In genomic region chr6:163748036-163748435, GRCh38 we compare ENCODE assay signal across 16 cellular contexts.
DNase-seq lines count a peak whose midpoint lies in the region; ATAC-seq, FAIRE-seq and TF ChIP-seq lines count a peak whose summit lies in the region.
"Had no signal": no experiment of that assay in that cellular context is flagged by ENCODE, and none has a peak within 500 bp of the region (broad histone marks: within the 10 kb centered on the region; RNA-seq: fewer than 3 reads in every experiment).

No MANE protein-coding gene starts in this region.

- H3K9me3 Mint-ChIP-seq in CD8-positive, alpha-beta T cell, result no peaks in the 10 kb centered on the region
- H3K9me3 Mint-ChIP-seq in progenitor cell of endocrine pancreas (ENCODE audit: low read depth), result no peaks in the 10 kb centered on the region

- H3K27ac ChIP-seq in heart left ventricle, result peak overlapping the region in 8 of 12 donors; percentile 61 to 87 (median 80)
- H3K27ac ChIP-seq in CD8-positive, alpha-beta T cell (ENCODE audit: low read depth, low read length), result no peak overlapping the region
- H3K27ac ChIP-seq in esophagus muscularis mucosa (replicated peaks in 1 of 4), result no peak overlapping the region
- H3K27ac ChIP-seq: 22Rv1, BLaER1, GM23248 had no signal

- TF ChIP-seq EP300 in esophagus muscularis mucosa (IDR thresholded peaks at IDR 0.05), result no peak

- DNase-seq in heart left ventricle (no peak), Right ventricle myocardium inferior (ENCODE audit: missing footprints) (no peak), esophagus muscularis mucosa (ENCODE audit: extremely low spot score) (peak; percentile 62), progenitor cell of endocrine pancreas (ENCODE audit: low spot score, unreplicated experiment) (no peak), GM12892 (ENCODE audit: insufficient read length) (no peak)
- no peak for DNase-seq in CD8-positive, alpha-beta T cell
- DNase-seq: AML-193, DMS53, GF-D8, GM23248 had no signal

- TF ChIP-seq CTCF in heart left ventricle (IDR thresholded peaks at IDR 0.05), result no peak
- TF ChIP-seq CTCF in CD8-positive, alpha-beta T cell (IDR thresholded peaks at IDR 0.05), result no peak
- no peak for TF ChIP-seq CTCF in esophagus muscularis mucosa (IDR thresholded peaks at IDR 0.05)
- no peak for TF ChIP-seq CTCF in progenitor cell of endocrine pancreas (IDR thresholded peaks at IDR 0.05; ENCODE audit: unreplicated experiment)

- FAIRE-seq in GM12892 (lab: Jason Lieb, UNC), result no peak
- FAIRE-seq: H54 had no signal

- H3K4me1 ChIP-seq in heart left ventricle, result peaks cover 0 to 47% (median 19%) of the 10 kb centered on the region in 12 donors
- peaks cover 7% of the 10 kb centered on the region for H3K4me1 ChIP-seq in CD8-positive, alpha-beta T cell (ENCODE audit: insufficient read depth, low read length)
- H3K4me1 ChIP-seq in esophagus muscularis mucosa, result peaks cover 0 to 10% (median 5%) of the 10 kb centered on the region in 4 donors

- WGBS in heart left ventricle, 4 donors, result 94 to 96% (median 95%) methylated on average over 9 of the region's 9 CpGs
- whole genome bisulfite sequencing in esophagus muscularis mucosa, result 94% methylated on average over 9 of the region's 9 CpGs

- no peaks in the 10 kb centered on the region for H3K9me3 ChIP-seq in heart left ventricle
- H3K9me3 ChIP-seq in CD8-positive, alpha-beta T cell (ENCODE audit: low read length), result no peaks in the 10 kb centered on the region
- no peaks in the 10 kb centered on the region for H3K9me3 ChIP-seq in esophagus muscularis mucosa

- POLR2A ChIA-PET in CD8-positive, alpha-beta T cell (lab: Charles Lee), result no interaction called here

- CTCF ChIA-PET in CD8-positive, alpha-beta T cell (lab: Charles Lee), result no interaction called here

- TF ChIP-seq POLR2A in heart left ventricle (IDR thresholded peaks at IDR 0.05) (no peak), esophagus muscularis mucosa (IDR thresholded peaks at IDR 0.05; ENCODE audit: low read depth) (no peak), GM12892 (IDR thresholded peaks at IDR 0.05; ENCODE audit: low read depth, low read length) (no peak)

- intact Hi-C loops in heart left ventricle (cut with DNase I) (loop anchor here in 8 of 10 donors (2.0 to 10.0 kb wide), 9 partner anchors 89 to 359 kb away; no protein-coding TSS in a partner anchor), Right ventricle myocardium inferior (cut with DNase I) (loop anchor here (5.0 kb wide), 2 partner anchors 166 to 209 kb away; no protein-coding TSS in a partner anchor), esophagus muscularis mucosa (cut with DNase I) (no loop called here)
- intact Hi-C loops in CD8-positive, alpha-beta T cell (cut with DNase I, micrococcal nuclease), result no loop called here

- peak overlapping the region; percentile 64 for H3K27ac Mint-ChIP-seq in CD8-positive, alpha-beta T cell
- peak overlapping the region; percentile 75 for H3K27ac Mint-ChIP-seq in progenitor cell of endocrine pancreas
- H3K27ac Mint-ChIP-seq: IgD-negative memory B cell had no signal

- no peak for ATAC-seq in heart left ventricle
- ATAC-seq in Right ventricle myocardium inferior, result no peak
- no peak for ATAC-seq in CD8-positive, alpha-beta T cell
- ATAC-seq in HG03442 (IDR thresholded peaks at IDR 0.05; ENCODE audit: unreplicated experiment), result no peak
- ATAC-seq: HCT116 had no signal

- H3K27me3 Mint-ChIP-seq in CD8-positive, alpha-beta T cell (ENCODE audit: low read depth), result peaks cover 16% of the 10 kb centered on the region
- H3K27me3 Mint-ChIP-seq in progenitor cell of endocrine pancreas, result peaks cover 47% of the 10 kb centered on the region

- H3K4me3 Mint-ChIP-seq in CD8-positive, alpha-beta T cell, result no peak overlapping the region
- no peak overlapping the region for H3K4me3 Mint-ChIP-seq in progenitor cell of endocrine pancreas (ENCODE audit: low read depth)

- no peaks in the 10 kb centered on the region for H3K36me3 ChIP-seq in heart left ventricle
- H3K36me3 ChIP-seq in CD8-positive, alpha-beta T cell (ENCODE audit: insufficient read depth, low read length), result no peaks in the 10 kb centered on the region
- no peaks in the 10 kb centered on the region for H3K36me3 ChIP-seq in esophagus muscularis mucosa
- H3K36me3 ChIP-seq: BLaER1 had no signal

- H3K27me3 ChIP-seq in heart left ventricle (no peaks in the 10 kb centered on the region), esophagus muscularis mucosa (no peaks in the 10 kb centered on the region)
- H3K27me3 ChIP-seq in CD8-positive, alpha-beta T cell (ENCODE audit: insufficient read depth, low read length), result no peaks in the 10 kb centered on the region

- no peak overlapping the region for H3K4me3 ChIP-seq in heart left ventricle
- no peak overlapping the region for H3K4me3 ChIP-seq in CD8-positive, alpha-beta T cell (ENCODE audit: low read depth, low read length)
- H3K4me3 ChIP-seq in esophagus muscularis mucosa, result no peak overlapping the region
- H3K4me3 ChIP-seq: BLaER1, GM23248 had no signal

- no peaks in the 10 kb centered on the region for H3K36me3 Mint-ChIP-seq in CD8-positive, alpha-beta T cell
- no peaks in the 10 kb centered on the region for H3K36me3 Mint-ChIP-seq in progenitor cell of endocrine pancreas (ENCODE audit: insufficient read depth)
- H3K36me3 Mint-ChIP-seq: IgD-negative memory B cell had no signal

- H3K4me1 Mint-ChIP-seq in CD8-positive, alpha-beta T cell (ENCODE audit: low read depth), result peaks cover 10% of the 10 kb centered on the region
- peaks cover 6% of the 10 kb centered on the region for H3K4me1 Mint-ChIP-seq in progenitor cell of endocrine pancreas (ENCODE audit: low read depth)

Comparison
In these comparisons a context has a peak if more than half of its experiments do, and no peak if none do; other contexts are left out.
1. H3K27ac ChIP-seq: peak in heart left ventricle (8 of 12); none in CD8-positive, alpha-beta T cell (single experiment) and esophagus muscularis mucosa (0 of 4).
2. intact Hi-C loops: an anchor here in heart left ventricle (2.0 to 10.0 kb wide) and Right ventricle myocardium inferior (5.0 kb wide); none called in CD8-positive, alpha-beta T cell and esophagus muscularis mucosa.